Comparison of ENCODE assay signal across 25 cellular contexts in the genomic region with DNA sequence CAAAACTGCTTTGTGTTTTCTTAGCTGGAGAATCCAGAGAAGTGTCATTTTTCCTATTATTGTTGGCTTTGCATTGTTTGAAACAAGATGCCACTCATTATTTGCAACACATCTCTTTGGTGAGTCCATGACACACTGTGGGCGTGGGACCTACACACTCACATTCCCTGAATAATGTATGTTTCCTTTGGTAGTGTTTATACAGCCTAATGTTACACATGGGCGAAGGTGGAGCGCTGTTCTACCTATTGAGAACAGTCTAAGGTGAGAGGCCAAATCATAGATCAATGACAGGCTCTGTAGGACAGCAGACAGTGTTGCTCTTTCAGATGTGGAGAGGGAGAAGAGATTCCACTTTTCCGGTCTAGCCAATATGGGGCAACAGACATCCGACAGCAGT. TPM values are rescaled to one million over a fixed set of nuclear protein-coding genes. Genes with fewer than 3 reads are reported as not detected.
A peak's percentile ranks its signal among the peaks of the same experiment; 100 is the strongest.
DNase-seq lines count a peak whose midpoint lies in the region; ATAC-seq and TF ChIP-seq lines count a peak whose summit lies in the region.
"Had no signal": no experiment of that assay in that cellular context is flagged by ENCODE, and none has a peak within 500 bp of the region (broad histone marks: within the 10 kb centered on the region; RNA-seq: fewer than 3 reads in every experiment).

No MANE protein-coding gene starts in this region.

- POLR2A ChIA-PET in CD4-positive, alpha-beta T cell (lab: Charles Lee) = interaction anchor here (3.3 kb wide), 1 partner anchor 28 kb away, joined by 10 read pairs; the partner anchor contains the start of gene SDE2

- no peak overlapping the region for H3K4me3 ChIP-seq in BLaER1 treated with 17β-estradiol and CSF1 and Interleukin-3, amounts not matched to agents 10 nM and 100 nM
- H3K4me3 ChIP-seq: vagina had no signal

- peak overlapping the region in 2 of 11 experiments; percentile 41 to 68; a peak in 1 of 22 replicates for H3K27ac ChIP-seq in BLaER1 treated with 17β-estradiol and CSF1 and Interleukin-3, amounts not matched to agents 10 nM and 100 nM
- H3K27ac ChIP-seq in epithelial cell of prostate = peak overlapping the region; percentile 45
- no peak overlapping the region for H3K27ac ChIP-seq in CD4-positive, alpha-beta T cell (ENCODE audit: low read depth, low read length)
- H3K27ac ChIP-seq: KMS-11 had no signal

- ATAC-seq in naive B cell (ENCODE audit: low read depth in 2 of 2) = no peak
- ATAC-seq in CD4-positive, alpha-beta T cell (ENCODE audit: poor library complexity) = no peak
- ATAC-seq: left lobe of liver; natural killer cell treated with Interleukin-12 subunit alpha and Interleukin-12 subunit beta and Interleukin-15 and Interleukin-18, amount 100 ng/mL, for 72 hours; sciatic nerve had no signal

- H3K4me1 Mint-ChIP-seq in IgD-negative memory B cell (peaks cover 17 to 25% (median 23%) of the 10 kb centered on the region in 3 donors), naive B cell (peaks cover 22 to 35% (median 34%) of the 10 kb centered on the region in 3 donors)
- H3K4me1 Mint-ChIP-seq in CD4-positive, alpha-beta T cell (ENCODE audit: low read depth) = no peaks in the 10 kb centered on the region

- H3K27me3 ChIP-seq in BLaER1 treated with 17β-estradiol and CSF1 and Interleukin-3, amounts not matched to agents 10 nM and 100 nM = no peaks in the 10 kb centered on the region
- H3K27me3 ChIP-seq in CD4-positive, alpha-beta T cell (ENCODE audit: control insufficient read depth, insufficient read depth, low read length) = no peaks in the 10 kb centered on the region
- H3K27me3 ChIP-seq: vagina had no signal

- no peaks in the 10 kb centered on the region for H3K9me3 ChIP-seq in BLaER1 treated with 17β-estradiol and CSF1 and Interleukin-3, amounts not matched to agents 10 nM and 100 nM (replicated peaks in 1 of 11)
- H3K9me3 ChIP-seq in CD4-positive, alpha-beta T cell (ENCODE audit: control insufficient read depth, low read length) = no peaks in the 10 kb centered on the region
- H3K9me3 ChIP-seq: vagina had no signal

- H3K4me2 ChIP-seq in BLaER1 treated with 17β-estradiol and CSF1 and Interleukin-3, amounts not matched to agents 10 nM and 100 nM = peak overlapping the region in 6 of 11 experiments; percentile 26 to 60 (median 48); a peak in 2 of 22 replicates
- H3K4me2 ChIP-seq: KMS-11 had no signal

- H3K4me1 ChIP-seq in BLaER1 treated with 17β-estradiol and CSF1 and Interleukin-3, amounts not matched to agents 10 nM and 100 nM = peaks cover 26 to 51% (median 34%) of the 10 kb centered on the region in 10 experiments
- H3K4me1 ChIP-seq: vagina had no signal

- no peak overlapping the region for H3K9ac ChIP-seq in BLaER1 treated with 17β-estradiol and CSF1 and Interleukin-3, amounts not matched to agents 10 nM and 100 nM
- H3K9ac ChIP-seq: KMS-11 had no signal

- intact Hi-C loops in CD4-positive, alpha-beta T cell (cut with DNase I, micrococcal nuclease) = no loop called here

- peak; percentile 12 for DNase-seq in epithelial cell of prostate (ENCODE audit: low read depth, low spot score)
- DNase-seq in naive B cell = no peak
- no peak for DNase-seq in SHP77 treated with DMSO at 0.1 percent for 48 hours (lab: John Stamatoyannopoulos, UW)
- no peak for DNase-seq in foreskin melanocyte
- DNase-seq in NCI-H1694 (lab: John Stamatoyannopoulos, UW) = no peak
- no peak for DNase-seq in CD4-positive, alpha-beta T cell
- DNase-seq: activated CD4-positive, alpha-beta T cell treated with anti-CD3 and anti-CD28 coated beads for 48 hours; activated naive CD4-positive, alpha-beta T cell treated with anti-CD3 and anti-CD28 coated beads, Interleukin-2, amount 50 U/mL, for 16 hours; activated T-cell treated with anti-CD3 and anti-CD28 coated beads, Interleukin-2, amount 50 U/mL, for 48 hours; aorta; cerebellar nuclear complex; effector memory CD4-positive, alpha-beta T cell; HCEC 1CT; head of caudate nucleus; MV-4-11; NCI-H187; substantia nigra had no signal

- peak overlapping the region in 1 of 4 donors; percentile 73 for H3K4me3 Mint-ChIP-seq in IgD-negative memory B cell
- H3K4me3 Mint-ChIP-seq in naive B cell = peak overlapping the region in 2 of 8 donors; percentile 21 to 51
- no peak overlapping the region for H3K4me3 Mint-ChIP-seq in CD4-positive, alpha-beta T cell
- H3K4me3 Mint-ChIP-seq: natural killer cell treated with Interleukin-12 subunit alpha and Interleukin-12 subunit beta and Interleukin-15 and Interleukin-18, amount 100 ng/mL, for 72 hours; T-helper 1 cell treated with Interleukin-12 subunit alpha and Interleukin-12 subunit beta and Interleukin-4 antibody, amounts not matched to agents 30 μg/mL and 1 μg/mL, for 36 hours had no signal

- peaks cover 2% of the 10 kb centered on the region for H3K36me3 Mint-ChIP-seq in IgD-negative memory B cell
- H3K36me3 Mint-ChIP-seq in naive B cell = no peaks in the 10 kb centered on the region
- H3K36me3 Mint-ChIP-seq in CD4-positive, alpha-beta T cell (ENCODE audit: low read depth) = no peaks in the 10 kb centered on the region
- H3K36me3 Mint-ChIP-seq: natural killer cell treated with Interleukin-12 subunit alpha and Interleukin-12 subunit beta and Interleukin-15 and Interleukin-18, amount 100 ng/mL, for 72 hours had no signal

- peak overlapping the region; percentile 89 to 98 (median 96) for H3K27ac Mint-ChIP-seq in IgD-negative memory B cell
- peak overlapping the region; percentile 84 to 99 (median 98) for H3K27ac Mint-ChIP-seq in naive B cell
- no peak overlapping the region for H3K27ac Mint-ChIP-seq in CD4-positive, alpha-beta T cell
- H3K27ac Mint-ChIP-seq: natural killer cell treated with Interleukin-12 subunit alpha and Interleukin-12 subunit beta and Interleukin-15 and Interleukin-18, amount 100 ng/mL, for 72 hours; T-helper 1 cell treated with Interleukin-12 subunit alpha and Interleukin-12 subunit beta and Interleukin-4 antibody, amounts not matched to agents 30 μg/mL and 1 μg/mL, for 36 hours had no signal

- CTCF ChIA-PET in CD4-positive, alpha-beta T cell (lab: Charles Lee) = no interaction called here

- H3K27me3 Mint-ChIP-seq in IgD-negative memory B cell = no peaks in the 10 kb centered on the region
- H3K27me3 Mint-ChIP-seq in naive B cell = no peaks in the 10 kb centered on the region
- H3K27me3 Mint-ChIP-seq in CD4-positive, alpha-beta T cell = no peaks in the 10 kb centered on the region
- H3K27me3 Mint-ChIP-seq: natural killer cell treated with Interleukin-12 subunit alpha and Interleukin-12 subunit beta and Interleukin-15 and Interleukin-18, amount 100 ng/mL, for 72 hours had no signal

- H3K9me3 Mint-ChIP-seq in IgD-negative memory B cell (no peaks in the 10 kb centered on the region), naive B cell (no peaks in the 10 kb centered on the region)
- no peaks in the 10 kb centered on the region for H3K9me3 Mint-ChIP-seq in CD4-positive, alpha-beta T cell
- H3K9me3 Mint-ChIP-seq: natural killer cell treated with Interleukin-12 subunit alpha and Interleukin-12 subunit beta and Interleukin-15 and Interleukin-18, amount 100 ng/mL, for 72 hours; T-helper 1 cell treated with Interleukin-12 subunit alpha and Interleukin-12 subunit beta and Interleukin-4 antibody, amounts not matched to agents 30 μg/mL and 1 μg/mL, for 36 hours had no signal

- H4K20me1 ChIP-seq in BLaER1 treated with 17β-estradiol and CSF1 and Interleukin-3, amounts not matched to agents 10 nM and 100 nM = no peaks in the 10 kb centered on the region

- no peaks in the 10 kb centered on the region for H3K36me3 ChIP-seq in BLaER1 treated with 17β-estradiol and CSF1 and Interleukin-3, amounts not matched to agents 10 nM and 100 nM
- H3K36me3 ChIP-seq: vagina had no signal

- TF ChIP-seq CTCF in CD4-positive, alpha-beta T cell (IDR thresholded peaks at IDR 0.05) = no peak

RNA-seq across cellular contexts. Expression of gene SDE2, which starts 28.7 kb away (rescaled TPM):
- 9.2 TPM for polyA plus RNA-seq in IgD-negative memory B cell
- 10 to 100 TPM in 5 of 6 donors, 1 to 10 TPM in 1; 8.7 to 18.9 (median 11.4) TPM for polyA plus RNA-seq in naive B cell (ENCODE audit: low read depth in 6 of 6)
- 10 to 100 TPM; 48.2 to 49.3 TPM for total RNA-seq in CD4-positive, alpha-beta T cell

RNA-seq across cellular contexts. Expression of gene H3-3A, which starts 34.7 kb away (rescaled TPM):
- 1,011 TPM for polyA plus RNA-seq in IgD-negative memory B cell
- polyA plus RNA-seq in naive B cell (ENCODE audit: low read depth in 6 of 6) = 1,000 to 10,000 TPM; 1,065 to 1,461 (median 1,242) TPM
- 100 to 1,000 TPM; 372 to 380 TPM for total RNA-seq in CD4-positive, alpha-beta T cell
